Comparison of ENCODE assay signal across 1 cellular context in genomic region chr9:97473717-97474116, GRCh38.
TF ChIP-seq lines count a peak whose summit lies in the region.

No MANE protein-coding gene starts in this region.

TF ChIP-seq in IMR-90, 13 proteins besides CTCF, POLR2A, EP300 and RAD21 (continued from another document):
- TF ChIP-seq USF2 (IDR thresholded peaks at IDR 0.05; ENCODE audit: low read depth, low read length) (no peak), MAFK (IDR thresholded peaks at IDR 0.05; ENCODE audit: low read depth, low read length) (no peak), FOS (IDR thresholded peaks at IDR 0.05; ENCODE audit: low read depth, low read length) (no peak)
